ENCODE assay signal across 15 cellular contexts in genomic region chr4:109671350-109671749, GRCh38. TPM values are rescaled to one million over a fixed set of nuclear protein-coding genes. Genes with fewer than 3 reads are reported as not detected.
A peak's percentile ranks its signal among the peaks of the same experiment; 100 is the strongest.
DNase-seq lines count a peak whose midpoint lies in the region; ATAC-seq lines count a peak whose summit lies in the region.
"Had no signal": no experiment of that assay in that cellular context is flagged by ENCODE, and none has a peak within 500 bp of the region (broad histone marks: within the 10 kb centered on the region; RNA-seq: fewer than 3 reads in every experiment).

No MANE protein-coding gene starts in this region.

- peak overlapping the region; percentile 84 for H3K27ac Mint-ChIP-seq in activated T-cell treated with anti-CD3 and anti-CD28 coated beads, Interleukin-2, amount 50 U/mL, for 24 hours
- H3K27ac Mint-ChIP-seq in activated naive CD4-positive, alpha-beta T cell treated with anti-CD3 and anti-CD28 coated beads, Interleukin-2, amount 50 U/mL, for 72 hours: peak overlapping the region; percentile 34 to 44
- peak overlapping the region; percentile 84 for H3K27ac Mint-ChIP-seq in stimulated activated naive CD8-positive, alpha-beta T cell treated with anti-CD3 and anti-CD28 coated beads, Interleukin-15, Interleukin-2, amounts not matched to agents 100 ng/mL and 50 ng/mL, for 24 hours

- H3K36me3 Mint-ChIP-seq in activated T-cell treated with anti-CD3 and anti-CD28 coated beads, Interleukin-2, amount 50 U/mL, for 24 hours (ENCODE audit: low read depth): peaks cover 58% of the 10 kb centered on the region
- peaks cover 11 to 45% of the 10 kb centered on the region in 2 donors for H3K36me3 Mint-ChIP-seq in activated naive CD4-positive, alpha-beta T cell treated with anti-CD3 and anti-CD28 coated beads, Interleukin-2, amount 50 U/mL, for 72 hours
- H3K36me3 Mint-ChIP-seq in stimulated activated naive CD8-positive, alpha-beta T cell treated with anti-CD3 and anti-CD28 coated beads, Interleukin-15, Interleukin-2, amounts not matched to agents 100 ng/mL and 50 ng/mL, for 24 hours (ENCODE audit: low read depth): peaks cover 57% of the 10 kb centered on the region

- peaks cover 72% of the 10 kb centered on the region for H3K4me1 Mint-ChIP-seq in activated T-cell treated with anti-CD3 and anti-CD28 coated beads, Interleukin-2, amount 50 U/mL, for 24 hours (ENCODE audit: low read depth)
- H3K4me1 Mint-ChIP-seq in stimulated activated naive CD8-positive, alpha-beta T cell treated with anti-CD3 and anti-CD28 coated beads, Interleukin-15, Interleukin-2, amounts not matched to agents 100 ng/mL and 50 ng/mL, for 24 hours (ENCODE audit: low read depth): peaks cover 69% of the 10 kb centered on the region

- peak; percentile 81 to 94 for ATAC-seq in activated naive CD4-positive, alpha-beta T cell treated with anti-CD3 and anti-CD28 coated beads, Interleukin-2, amount 50 U/mL, for 72 hours

- no peak for DNase-seq in activated T-cell treated with anti-CD3 and anti-CD28 coated beads, Interleukin-2, amount 50 U/mL, for 24 hours
- DNase-seq in activated T-cell treated with anti-CD3 and anti-CD28 coated beads, Interleukin-2, amount 50 U/mL, for 1 hour: no peak
- peak; percentile 16 for DNase-seq in stimulated activated CD4-positive, alpha-beta T cell treated with anti-CD3 and anti-CD28 coated beads, Interleukin-2, amount 100 ng/mL, for 4 hours (ENCODE audit: low read depth)
- no peak for DNase-seq in stimulated activated CD4-positive, alpha-beta T cell treated with anti-CD3 and anti-CD28 coated beads, Interleukin-4, amount 100 ng/mL, for 1 hour
- no peak for DNase-seq in activated naive CD4-positive, alpha-beta T cell treated with anti-CD3 and anti-CD28 coated beads, Interleukin-2, amount 50 U/mL, for 72 hours (ENCODE audit: low spot score in 2 of 2)
- no peak for DNase-seq in activated gamma-delta T cell (lab: John Stamatoyannopoulos, UW)
- DNase-seq in effector CD8-positive, alpha-beta T cell (lab: John Stamatoyannopoulos, UW): no peak
- DNase-seq: ACHN, DMS79, KG1, NCI-H1048, NCI-H1436 treated with DMSO at 0.1 percent for 48 hours, NCI-H2029 treated with DMSO at 0.1 percent for 48 hours, NCI-H748 treated with DMSO at 0.1 percent for 48 hours had no signal

- H3K4me3 Mint-ChIP-seq in activated T-cell treated with anti-CD3 and anti-CD28 coated beads, Interleukin-2, amount 50 U/mL, for 24 hours: no peak overlapping the region
- peak overlapping the region; percentile 21 for H3K4me3 Mint-ChIP-seq in stimulated activated naive CD8-positive, alpha-beta T cell treated with anti-CD3 and anti-CD28 coated beads, Interleukin-15, Interleukin-2, amounts not matched to agents 100 ng/mL and 50 ng/mL, for 24 hours

- peaks cover 12% of the 10 kb centered on the region for H3K9me3 Mint-ChIP-seq in activated T-cell treated with anti-CD3 and anti-CD28 coated beads, Interleukin-2, amount 50 U/mL, for 24 hours
- peaks cover 0 to 12% of the 10 kb centered on the region in 2 donors for H3K9me3 Mint-ChIP-seq in activated naive CD4-positive, alpha-beta T cell treated with anti-CD3 and anti-CD28 coated beads, Interleukin-2, amount 50 U/mL, for 72 hours
- H3K9me3 Mint-ChIP-seq in stimulated activated naive CD8-positive, alpha-beta T cell treated with anti-CD3 and anti-CD28 coated beads, Interleukin-15, Interleukin-2, amounts not matched to agents 100 ng/mL and 50 ng/mL, for 24 hours: peaks cover 7% of the 10 kb centered on the region

- no peaks in the 10 kb centered on the region for H3K27me3 Mint-ChIP-seq in activated T-cell treated with anti-CD3 and anti-CD28 coated beads, Interleukin-2, amount 50 U/mL, for 24 hours
- H3K27me3 Mint-ChIP-seq in stimulated activated naive CD8-positive, alpha-beta T cell treated with anti-CD3 and anti-CD28 coated beads, Interleukin-15, Interleukin-2, amounts not matched to agents 100 ng/mL and 50 ng/mL, for 24 hours: no peaks in the 10 kb centered on the region

RNA-seq across cellular contexts. Expression of gene CASP6, which starts 31.9 kb away (rescaled TPM):
- 10 to 100 TPM; 23.7 to 33.3 TPM for total RNA-seq in activated naive CD4-positive, alpha-beta T cell treated with anti-CD3 and anti-CD28 coated beads, Interleukin-2, amount 50 U/mL, for 72 hours

RNA-seq across cellular contexts. Expression of gene PLA2G12A, which starts 58.5 kb away (rescaled TPM):
- total RNA-seq in activated naive CD4-positive, alpha-beta T cell treated with anti-CD3 and anti-CD28 coated beads, Interleukin-2, amount 50 U/mL, for 72 hours: 10 to 100 TPM; 28.1 to 33.3 TPM
